ENCODE assay signal across 14 cellular contexts in the genomic region with DNA sequence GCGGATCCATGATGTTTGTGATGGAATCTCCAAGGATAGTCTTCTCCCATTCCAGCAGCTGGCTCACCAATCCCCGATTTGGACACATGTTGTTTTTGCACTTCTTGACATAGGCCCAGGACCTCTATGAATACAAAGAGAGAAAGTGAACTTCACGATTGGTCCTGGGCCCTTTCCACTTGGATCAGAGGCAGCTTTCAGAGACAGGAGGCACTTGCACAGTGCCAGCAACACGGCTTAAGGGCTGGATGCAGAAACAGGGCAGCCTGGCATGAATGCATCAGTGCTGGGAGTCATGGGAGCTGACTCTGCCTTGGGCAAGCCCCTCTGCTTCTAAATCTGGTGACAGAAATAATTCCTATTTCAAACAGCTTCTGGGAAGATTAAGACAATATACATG.
"Had no signal": no experiment of that assay in that cellular context is flagged by ENCODE, and none has a peak within 500 bp of the region (broad histone marks: within the 10 kb centered on the region; RNA-seq: fewer than 3 reads in every experiment).

No MANE protein-coding gene starts in this region.

- H3K27me3 ChIP-seq: tibial artery had no signal

- DNase-seq: activated CD4-positive, alpha-beta memory T cell treated with anti-CD3 and anti-CD28 coated beads for 36 hours; activated CD8-positive, alpha-beta memory T cell treated with anti-CD3 and anti-CD28 coated beads, Interleukin-2, amount 10 ng/mL, durations not matched to agents 7 days and 5 days; activated T-cell treated with anti-CD3 and anti-CD28 coated beads, Interleukin-2, amount 50 U/mL, for 1 hour; cerebellar nuclear complex; foreskin melanocyte; midbrain; T-helper 1 cell had no signal

- H3K27ac Mint-ChIP-seq: activated CD4-positive, alpha-beta memory T cell treated with anti-CD3 and anti-CD28 coated beads for 36 hours; activated CD8-positive, alpha-beta memory T cell treated with anti-CD3 and anti-CD28 coated beads, Interleukin-2, amount 10 ng/mL, durations not matched to agents 7 days and 5 days; activated naive CD4-positive, alpha-beta T cell treated with anti-CD3 and anti-CD28 coated beads, Interleukin-2, amount 50 U/mL, for 24 hours; stimulated activated memory B cell treated with anti-CD40 and anti-IgM and Interleukin-4, amounts not matched to agents 10 μg/mL and 1 μg/mL and 100 μg/mL, for 72 hours had no signal

- H3K9me3 ChIP-seq: tibial artery had no signal

- H3K4me3 ChIP-seq: tibial artery had no signal

- H3K36me3 Mint-ChIP-seq: activated naive CD4-positive, alpha-beta T cell treated with anti-CD3 and anti-CD28 coated beads, Interleukin-2, amount 50 U/mL, for 24 hours had no signal

- H3K4me3 Mint-ChIP-seq: activated CD4-positive, alpha-beta memory T cell treated with anti-CD3 and anti-CD28 coated beads for 36 hours; activated CD8-positive, alpha-beta memory T cell treated with anti-CD3 and anti-CD28 coated beads, Interleukin-2, amount 10 ng/mL, durations not matched to agents 7 days and 5 days; activated naive CD4-positive, alpha-beta T cell treated with anti-CD3 and anti-CD28 coated beads, Interleukin-2, amount 50 U/mL, for 24 hours; stimulated activated memory B cell treated with anti-CD40 and anti-IgM and Interleukin-4, amounts not matched to agents 10 μg/mL and 1 μg/mL and 100 μg/mL, for 72 hours had no signal

- H3K27ac ChIP-seq: epithelial cell of prostate, parathyroid adenoma had no signal

- ATAC-seq: activated CD8-positive, alpha-beta memory T cell treated with anti-CD3 and anti-CD28 coated beads, Interleukin-2, amount 10 ng/mL, durations not matched to agents 7 days and 5 days; SK-N-SH treated with all-trans-retinoic acid at 6 μM for 48 hours; stimulated activated memory B cell treated with anti-CD40 and anti-IgM and Interleukin-4, amounts not matched to agents 10 μg/mL and 1 μg/mL and 100 μg/mL, for 72 hours had no signal

- H3K9me3 Mint-ChIP-seq: activated CD4-positive, alpha-beta memory T cell treated with anti-CD3 and anti-CD28 coated beads for 36 hours; activated naive CD4-positive, alpha-beta T cell treated with anti-CD3 and anti-CD28 coated beads, Interleukin-2, amount 50 U/mL, for 24 hours; stimulated activated memory B cell treated with anti-CD40 and anti-IgM and Interleukin-4, amounts not matched to agents 10 μg/mL and 1 μg/mL and 100 μg/mL, for 72 hours had no signal

- H3K27me3 Mint-ChIP-seq: activated CD4-positive, alpha-beta memory T cell treated with anti-CD3 and anti-CD28 coated beads for 36 hours; activated CD8-positive, alpha-beta memory T cell treated with anti-CD3 and anti-CD28 coated beads, Interleukin-2, amount 10 ng/mL, durations not matched to agents 7 days and 5 days; activated naive CD4-positive, alpha-beta T cell treated with anti-CD3 and anti-CD28 coated beads, Interleukin-2, amount 50 U/mL, for 24 hours; brain; stimulated activated memory B cell treated with anti-CD40 and anti-IgM and Interleukin-4, amounts not matched to agents 10 μg/mL and 1 μg/mL and 100 μg/mL, for 72 hours had no signal
